ENCODE assay signal across 8 cellular contexts in the genomic region with DNA sequence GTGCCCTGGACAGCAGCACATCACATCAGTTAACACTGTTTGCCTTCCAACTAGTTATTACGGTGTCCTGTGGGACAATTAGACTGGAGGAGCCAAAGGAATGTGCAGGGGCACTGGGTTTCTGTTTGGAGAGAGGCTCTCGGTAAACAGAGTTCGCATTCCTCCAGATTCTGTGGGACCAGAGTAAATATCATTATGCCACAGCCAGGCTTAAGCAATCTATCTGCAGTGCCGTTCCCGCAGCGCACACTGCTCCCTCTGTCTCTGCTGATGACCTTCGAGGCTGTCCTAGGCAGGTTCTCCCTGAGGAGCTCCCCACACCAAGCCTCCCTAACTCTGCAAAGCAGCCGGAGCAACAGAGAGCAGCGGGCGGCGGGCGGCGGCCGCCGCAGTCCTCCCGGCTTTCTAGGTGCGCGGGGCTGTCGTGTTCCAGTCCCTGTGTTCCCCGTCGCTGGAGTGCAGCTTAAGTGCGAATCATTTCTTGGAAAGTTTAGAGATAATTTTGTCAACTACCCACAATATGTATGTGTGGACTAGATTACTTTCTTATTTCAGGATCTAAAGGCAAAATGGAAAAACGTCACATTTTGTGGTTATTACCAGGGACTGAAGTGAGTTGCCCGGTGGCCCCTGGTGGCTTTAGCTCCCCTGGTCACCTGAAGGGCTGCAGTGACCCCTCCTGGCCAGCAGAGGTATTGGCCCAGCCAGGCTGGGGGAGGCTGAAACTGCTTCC. TPM values are rescaled to one million over a fixed set of nuclear protein-coding genes. Genes with fewer than 3 reads are reported as not detected.
DNase-seq lines count a peak whose midpoint lies in the region; ATAC-seq, FAIRE-seq and TF ChIP-seq lines count a peak whose summit lies in the region.

No MANE protein-coding gene starts in this region.

- no peaks in the 10 kb centered on the region for H3K9me3 ChIP-seq in kidney (ENCODE audit: control insufficient read depth in 1 of 2, low read length in 2 of 2)

- no peak for ATAC-seq in GM18498 (IDR thresholded peaks at IDR 0.05; ENCODE audit: unreplicated experiment)

- no peak overlapping the region for H3K9ac ChIP-seq in kidney (ENCODE audit: low read length in 2 of 2)

- H3K27ac ChIP-seq in kidney (ENCODE audit: low read depth in 2 of 2, low read length in 2 of 2) = no peak overlapping the region

- peak; percentile 23 for DNase-seq in NCI-H2171 treated with DMSO at 0.1 percent for 48 hours (lab: John Stamatoyannopoulos, UW)
- DNase-seq in NCI-H2171 (lab: John Stamatoyannopoulos, UW) = no peak
- peak; percentile 50 to 63 for DNase-seq in NCI-H1930 (lab: John Stamatoyannopoulos, UW)
- DNase-seq in activated CD4-positive, CD25-positive, alpha-beta regulatory T cell treated with anti-CD3 and anti-CD28 coated beads, Interleukin-2, amount 50 U/mL, for 16 hours (ENCODE audit: low read depth, low spot score) = peak; percentile 59
- peak; percentile 78 to 81 for DNase-seq in cardiac fibroblast (ENCODE audit: low read depth in 2 of 2)
- DNase-seq in kidney = peak; percentile 90
- peak; percentile 75 for DNase-seq in stimulated activated CD4-positive, alpha-beta T cell treated with anti-CD3 and anti-CD28 coated beads, Interleukin-1b, Interleukin-23, amount 100 ng/mL, for 48 hours

- H3K36me3 ChIP-seq in kidney (ENCODE audit: control insufficient read depth in 1 of 2, insufficient read depth in 2 of 2, low read length in 2 of 2) = peaks cover 20 to 30% of the 10 kb centered on the region in 2 donors

- no peak for FAIRE-seq in kidney (lab: Jason Lieb, UNC)

- H3K4me1 ChIP-seq in kidney (ENCODE audit: control insufficient read depth in 1 of 2, insufficient read depth in 1 of 2, low read depth in 1 of 2, low read length in 2 of 2) = peaks cover 0 to 12% of the 10 kb centered on the region in 2 donors

- no peak overlapping the region for H3K4me3 ChIP-seq in cardiac fibroblast (replicated peaks in 1 of 2; ENCODE audit: low read depth in 2 of 2, low read length in 2 of 2)
- H3K4me3 ChIP-seq in kidney (ENCODE audit: low read length in 2 of 2) = no peak overlapping the region

- intact Hi-C loops in kidney (cut with DNase I) = loop anchor here (5.0 kb wide), 1 partner anchor 129 kb away; no protein-coding TSS in a partner anchor

- TF ChIP-seq CTCF in cardiac fibroblast (IDR thresholded peaks at IDR 0.05; ENCODE audit: low read depth, low read length) (peak; percentile 100), kidney (IDR thresholded peaks at IDR 0.05; ENCODE audit: borderline replicate concordance, extremely low read depth, insufficient read depth) (peak; percentile 94)

RNA-seq across cellular contexts. Expression of gene PGS1, which starts 43.3 kb away (rescaled TPM):
- 65.4 TPM for total RNA-seq in kidney
- polyA plus RNA-seq in kidney (ENCODE audit: insufficient read depth, low read depth, low replicate concordance) = 15.6 TPM
